Comparison of ENCODE assay signal across 33 cellular contexts in genomic region chr1:170134606-170135005, GRCh38. TPM values are rescaled to one million over a fixed set of nuclear protein-coding genes. Genes with fewer than 3 reads are reported as not detected.
"Had no signal": no experiment of that assay in that cellular context is flagged by ENCODE, and none has a peak within 500 bp of the region (broad histone marks: within the 10 kb centered on the region; RNA-seq: fewer than 3 reads in every experiment).

No MANE protein-coding gene starts in this region.

- H2AFZ ChIP-seq: hepatocyte had no signal

- DNase-seq: heart right ventricle; islet precursor cell; lower lobe of right lung; mammary epithelial cell; mesendoderm; naive B cell; natural killer cell; nucleus accumbens; pancreas; posterior cingulate gyrus; retina; right cardiac atrium; sigmoid colon; small intestine; spleen; stimulated activated CD4-positive, alpha-beta T cell treated with anti-CD3 and anti-CD28 coated beads, Interleukin-4, amount 100 ng/mL, for 24 hours; stimulated activated naive CD4-positive, alpha-beta T cell treated with Interleukin-2 at 50 U/mL for 16 hours; stimulated activated naive CD8-positive, alpha-beta T cell treated with anti-CD3 and anti-CD28 coated beads, Interleukin-15, amount 100 ng/mL, for 72 hours; tibial artery; trophoblast cell had no signal

- H3K27ac ChIP-seq: heart right ventricle, hepatocyte, lower lobe of right lung, pancreas, prostate gland, spleen, suprapubic skin, thoracic aorta, tibial artery, vagina had no signal

- ATAC-seq: heart right ventricle; left lobe of liver; natural killer cell; pancreas; right cardiac atrium; stimulated activated effector memory CD8-positive, alpha-beta T cell treated with anti-CD3 and anti-CD28 coated beads, Interleukin-12 subunit alpha, Interleukin-12 subunit beta, amount 100 ng/mL, for 72 hours; stimulated activated naive CD8-positive, alpha-beta T cell treated with anti-CD3 and anti-CD28 coated beads, Interleukin-15, amount 100 ng/mL, for 72 hours had no signal

- H3K9me3 ChIP-seq: heart right ventricle, lower lobe of right lung, pancreas, prostate gland, sigmoid colon, spleen, suprapubic skin, thoracic aorta, tibial artery, vagina had no signal

- H3K4me3 ChIP-seq: heart right ventricle, hepatocyte, lower lobe of right lung, pancreas, prostate gland, sigmoid colon, spleen, suprapubic skin, thoracic aorta, tibial artery, vagina had no signal

- H3K27me3 ChIP-seq: heart right ventricle, hepatocyte, pancreas, sigmoid colon, spleen, suprapubic skin, tibial artery, vagina had no signal

- FAIRE-seq: pancreas, small intestine had no signal

- H3K4me2 ChIP-seq: hepatocyte had no signal

- H3K79me2 ChIP-seq: hepatocyte had no signal

- H3K36me3 ChIP-seq: heart right ventricle, lower lobe of right lung, pancreas, prostate gland, sigmoid colon, spleen, suprapubic skin, thoracic aorta, tibial artery, vagina had no signal

- H3K4me1 ChIP-seq: lower lobe of right lung, pancreas, prostate gland, sigmoid colon, spleen, suprapubic skin, vagina had no signal

RNA-seq across cellular contexts. Expression of gene NTMT2, which starts 11.2 kb away (rescaled TPM):
- total RNA-seq: hepatocyte, kidney epithelial cell, left lobe of liver, liver, lower lobe of right lung, mammary epithelial cell, mesothelial cell of epicardium, mononuclear cell, natural killer cell, osteoblast, pancreas, prostate gland, sigmoid colon, spleen, suprapubic skin, thoracic aorta, ureter, vagina had no signal
- polyA plus RNA-seq: hepatocyte, liver, mammary epithelial cell, pancreas, sigmoid colon, small intestine, spleen had no signal
